Comparison of ENCODE assay signal across 1 cellular context in the genomic region with DNA sequence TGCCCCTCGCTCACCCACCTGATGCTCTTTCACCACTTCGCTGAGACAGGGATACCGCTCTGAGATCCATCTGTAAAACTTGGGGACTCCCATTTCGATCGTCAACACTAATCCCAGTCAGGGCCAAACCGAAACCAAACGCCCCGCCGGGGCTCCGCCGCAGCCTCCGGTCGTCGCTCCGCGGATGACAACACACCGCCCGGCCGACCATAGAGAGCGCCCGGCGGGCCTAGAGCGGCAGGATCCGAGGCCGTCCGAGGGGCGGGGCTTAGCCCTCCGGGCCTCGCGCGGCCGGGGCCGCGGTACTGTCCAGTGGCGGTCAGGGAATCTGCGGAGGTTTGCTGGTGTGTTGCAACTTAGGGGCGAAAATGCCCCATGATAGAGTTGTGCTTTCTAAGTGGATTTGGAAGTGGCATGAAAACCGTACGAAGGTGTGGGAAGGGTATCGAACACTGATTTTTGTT.
A peak's percentile ranks its signal among the peaks of the same experiment; 100 is the strongest.
TF ChIP-seq lines count a peak whose summit lies in the region.

A gene with protein sequence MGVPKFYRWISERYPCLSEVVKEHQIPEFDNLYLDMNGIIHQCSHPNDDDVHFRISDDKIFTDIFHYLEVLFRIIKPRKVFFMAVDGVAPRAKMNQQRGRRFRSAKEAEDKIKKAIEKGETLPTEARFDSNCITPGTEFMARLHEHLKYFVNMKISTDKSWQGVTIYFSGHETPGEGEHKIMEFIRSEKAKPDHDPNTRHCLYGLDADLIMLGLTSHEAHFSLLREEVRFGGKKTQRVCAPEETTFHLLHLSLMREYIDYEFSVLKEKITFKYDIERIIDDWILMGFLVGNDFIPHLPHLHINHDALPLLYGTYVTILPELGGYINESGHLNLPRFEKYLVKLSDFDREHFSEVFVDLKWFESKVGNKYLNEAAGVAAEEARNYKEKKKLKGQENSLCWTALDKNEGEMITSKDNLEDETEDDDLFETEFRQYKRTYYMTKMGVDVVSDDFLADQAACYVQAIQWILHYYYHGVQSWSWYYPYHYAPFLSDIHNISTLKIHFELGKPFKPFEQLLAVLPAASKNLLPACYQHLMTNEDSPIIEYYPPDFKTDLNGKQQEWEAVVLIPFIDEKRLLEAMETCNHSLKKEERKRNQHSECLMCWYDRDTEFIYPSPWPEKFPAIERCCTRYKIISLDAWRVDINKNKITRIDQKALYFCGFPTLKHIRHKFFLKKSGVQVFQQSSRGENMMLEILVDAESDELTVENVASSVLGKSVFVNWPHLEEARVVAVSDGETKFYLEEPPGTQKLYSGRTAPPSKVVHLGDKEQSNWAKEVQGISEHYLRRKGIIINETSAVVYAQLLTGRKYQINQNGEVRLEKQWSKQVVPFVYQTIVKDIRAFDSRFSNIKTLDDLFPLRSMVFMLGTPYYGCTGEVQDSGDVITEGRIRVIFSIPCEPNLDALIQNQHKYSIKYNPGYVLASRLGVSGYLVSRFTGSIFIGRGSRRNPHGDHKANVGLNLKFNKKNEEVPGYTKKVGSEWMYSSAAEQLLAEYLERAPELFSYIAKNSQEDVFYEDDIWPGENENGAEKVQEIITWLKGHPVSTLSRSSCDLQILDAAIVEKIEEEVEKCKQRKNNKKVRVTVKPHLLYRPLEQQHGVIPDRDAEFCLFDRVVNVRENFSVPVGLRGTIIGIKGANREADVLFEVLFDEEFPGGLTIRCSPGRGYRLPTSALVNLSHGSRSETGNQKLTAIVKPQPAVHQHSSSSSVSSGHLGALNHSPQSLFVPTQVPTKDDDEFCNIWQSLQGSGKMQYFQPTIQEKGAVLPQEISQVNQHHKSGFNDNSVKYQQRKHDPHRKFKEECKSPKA (N-terminal part only) (minus strand): TSS at position 186 of the 464 bp plus-strand sequence. CDS start 93 bp downstream, at position 93.

TF ChIP-seq in HCT116, 20 proteins besides CTCF, POLR2A, EP300 and RAD21 (continued from another document):
- TF ChIP-seq, protein P1, sequence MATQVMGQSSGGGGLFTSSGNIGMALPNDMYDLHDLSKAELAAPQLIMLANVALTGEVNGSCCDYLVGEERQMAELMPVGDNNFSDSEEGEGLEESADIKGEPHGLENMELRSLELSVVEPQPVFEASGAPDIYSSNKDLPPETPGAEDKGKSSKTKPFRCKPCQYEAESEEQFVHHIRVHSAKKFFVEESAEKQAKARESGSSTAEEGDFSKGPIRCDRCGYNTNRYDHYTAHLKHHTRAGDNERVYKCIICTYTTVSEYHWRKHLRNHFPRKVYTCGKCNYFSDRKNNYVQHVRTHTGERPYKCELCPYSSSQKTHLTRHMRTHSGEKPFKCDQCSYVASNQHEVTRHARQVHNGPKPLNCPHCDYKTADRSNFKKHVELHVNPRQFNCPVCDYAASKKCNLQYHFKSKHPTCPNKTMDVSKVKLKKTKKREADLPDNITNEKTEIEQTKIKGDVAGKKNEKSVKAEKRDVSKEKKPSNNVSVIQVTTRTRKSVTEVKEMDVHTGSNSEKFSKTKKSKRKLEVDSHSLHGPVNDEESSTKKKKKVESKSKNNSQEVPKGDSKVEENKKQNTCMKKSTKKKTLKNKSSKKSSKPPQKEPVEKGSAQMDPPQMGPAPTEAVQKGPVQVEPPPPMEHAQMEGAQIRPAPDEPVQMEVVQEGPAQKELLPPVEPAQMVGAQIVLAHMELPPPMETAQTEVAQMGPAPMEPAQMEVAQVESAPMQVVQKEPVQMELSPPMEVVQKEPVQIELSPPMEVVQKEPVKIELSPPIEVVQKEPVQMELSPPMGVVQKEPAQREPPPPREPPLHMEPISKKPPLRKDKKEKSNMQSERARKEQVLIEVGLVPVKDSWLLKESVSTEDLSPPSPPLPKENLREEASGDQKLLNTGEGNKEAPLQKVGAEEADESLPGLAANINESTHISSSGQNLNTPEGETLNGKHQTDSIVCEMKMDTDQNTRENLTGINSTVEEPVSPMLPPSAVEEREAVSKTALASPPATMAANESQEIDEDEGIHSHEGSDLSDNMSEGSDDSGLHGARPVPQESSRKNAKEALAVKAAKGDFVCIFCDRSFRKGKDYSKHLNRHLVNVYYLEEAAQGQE (IDR thresholded peaks at IDR 0.05; ENCODE audit: low read depth): no peak
- TF ChIP-seq TCF7L2 (IDR thresholded peaks at IDR 0.05; ENCODE audit: borderline replicate concordance, extremely low read depth, insufficient read depth, insufficient read length): peak; percentile 27
- no peak for TF ChIP-seq FOSL1 (IDR thresholded peaks at IDR 0.05; ENCODE audit: low read depth)
- no peak for TF ChIP-seq EGR1 (IDR thresholded peaks at IDR 0.05; ENCODE audit: low read depth)
- no peak for TF ChIP-seq ELF1 (IDR thresholded peaks at IDR 0.05; ENCODE audit: borderline replicate concordance, low read depth)
- peak; percentile 83 for TF ChIP-seq YY1 (IDR thresholded peaks at IDR 0.05; ENCODE audit: extremely low read depth, insufficient replicate concordance, low read depth, low read length)
- TF ChIP-seq, protein P2, sequence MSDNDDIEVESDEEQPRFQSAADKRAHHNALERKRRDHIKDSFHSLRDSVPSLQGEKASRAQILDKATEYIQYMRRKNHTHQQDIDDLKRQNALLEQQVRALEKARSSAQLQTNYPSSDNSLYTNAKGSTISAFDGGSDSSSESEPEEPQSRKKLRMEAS (IDR thresholded peaks at IDR 0.05): peak; percentile 58
- 0 out of 2 replicates have a peak, but pooled peaks have one; percentile 59 for TF ChIP-seq CBX3 (IDR thresholded peaks at IDR 0.05; ENCODE audit: low read depth)
- no peak; the same call in 1 of the 2 replicates for TF ChIP-seq SP1 (IDR thresholded peaks at IDR 0.05; ENCODE audit: low read depth)
- TF ChIP-seq, protein P3, sequence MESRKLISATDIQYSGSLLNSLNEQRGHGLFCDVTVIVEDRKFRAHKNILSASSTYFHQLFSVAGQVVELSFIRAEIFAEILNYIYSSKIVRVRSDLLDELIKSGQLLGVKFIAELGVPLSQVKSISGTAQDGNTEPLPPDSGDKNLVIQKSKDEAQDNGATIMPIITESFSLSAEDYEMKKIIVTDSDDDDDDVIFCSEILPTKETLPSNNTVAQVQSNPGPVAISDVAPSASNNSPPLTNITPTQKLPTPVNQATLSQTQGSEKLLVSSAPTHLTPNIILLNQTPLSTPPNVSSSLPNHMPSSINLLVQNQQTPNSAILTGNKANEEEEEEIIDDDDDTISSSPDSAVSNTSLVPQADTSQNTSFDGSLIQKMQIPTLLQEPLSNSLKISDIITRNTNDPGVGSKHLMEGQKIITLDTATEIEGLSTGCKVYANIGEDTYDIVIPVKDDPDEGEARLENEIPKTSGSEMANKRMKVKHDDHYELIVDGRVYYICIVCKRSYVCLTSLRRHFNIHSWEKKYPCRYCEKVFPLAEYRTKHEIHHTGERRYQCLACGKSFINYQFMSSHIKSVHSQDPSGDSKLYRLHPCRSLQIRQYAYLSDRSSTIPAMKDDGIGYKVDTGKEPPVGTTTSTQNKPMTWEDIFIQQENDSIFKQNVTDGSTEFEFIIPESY (IDR thresholded peaks at IDR 0.05; ENCODE audit: extremely low read depth, insufficient replicate concordance, low read length): peak; percentile 57
- TF ChIP-seq ZFX (IDR thresholded peaks at IDR 0.05): peak; percentile 88
- peak; percentile 43; the same call in 1 of the 2 replicates for TF ChIP-seq JUND (IDR thresholded peaks at IDR 0.05)
